ENCODE assay signal across 24 cellular contexts in genomic region chr14:37669242-37669641, GRCh38.
A peak's percentile ranks its signal among the peaks of the same experiment; 100 is the strongest.
DNase-seq lines count a peak whose midpoint lies in the region; ATAC-seq, FAIRE-seq and TF ChIP-seq lines count a peak whose summit lies in the region.
"Had no signal": no experiment of that assay in that cellular context is flagged by ENCODE, and none has a peak within 500 bp of the region (broad histone marks: within the 10 kb centered on the region; RNA-seq: fewer than 3 reads in every experiment).

No MANE protein-coding gene starts in this region.

- no peak overlapping the region for H3K27ac Mint-ChIP-seq in glutamatergic neuron (ENCODE audit: unreplicated experiment)
- no peak overlapping the region for H3K27ac Mint-ChIP-seq in activated CD4-positive, alpha-beta memory T cell treated with anti-CD3 and anti-CD28 coated beads, Interleukin-2, amount 10 ng/mL, durations not matched to agents 7 days and 5 days
- H3K27ac Mint-ChIP-seq: CD8-positive, alpha-beta memory T cell; T-helper 17 cell had no signal

- CTCF ChIA-PET in A549 (lab: Yijun Ruan, JAX), result no interaction called here
- CTCF ChIA-PET in activated CD4-positive, alpha-beta memory T cell treated with anti-CD3 and anti-CD28 coated beads, Interleukin-2, amount 10 ng/mL, durations not matched to agents 7 days and 5 days (lab: Charles Lee), result no interaction called here

- POLR2A ChIA-PET in A549 (lab: Yijun Ruan, JAX), result no interaction called here
- POLR2A ChIA-PET in activated CD4-positive, alpha-beta memory T cell treated with anti-CD3 and anti-CD28 coated beads, Interleukin-2, amount 10 ng/mL, durations not matched to agents 7 days and 5 days (lab: Charles Lee), result no interaction called here

- TF ChIP-seq EP300 in A549 (IDR thresholded peaks at IDR 0.05), result no peak

- ATAC-seq in A549, result peak; percentile 24 to 39; a peak in 1 of 6 replicates
- ATAC-seq: K562, T-helper 17 cell had no signal

- DNase-seq in A549 (ENCODE audit: low read depth in 1 of 2, low spot score in 1 of 2) (no peak), NCI-H69 (lab: John Stamatoyannopoulos, UW) (peak; percentile 16), glutamatergic neuron (peak; percentile 21), NCI-H345 treated with DMSO at 0.1 percent for 48 hours (lab: John Stamatoyannopoulos, UW; ENCODE audit: unreplicated experiment) (no peak), GM12892 (ENCODE audit: insufficient read length) (no peak)
- no peak for DNase-seq in activated CD4-positive, alpha-beta memory T cell treated with anti-CD3 and anti-CD28 coated beads, Interleukin-2, amount 10 ng/mL, durations not matched to agents 7 days and 5 days
- DNase-seq: AML-193; C1 segment of cervical spinal cord; Calu3; CD8-positive, alpha-beta memory T cell; DMS53; GF-D8; H7; MM.1S; NCI-H1105 treated with DMSO at 0.1 percent for 48 hours; NCI-H1694; NCI-H2081 treated with DMSO at 0.1 percent for 48 hours; NCI-H748 treated with DMSO at 0.1 percent for 48 hours; Peyer's patch; SW 1271; T-helper 17 cell had no signal

- H3K9me3 ChIP-seq in A549, result no peaks in the 10 kb centered on the region
- H3K9me3 ChIP-seq: Peyer's patch had no signal

- H3K36me3 Mint-ChIP-seq in glutamatergic neuron (ENCODE audit: unreplicated experiment), result no peaks in the 10 kb centered on the region
- no peaks in the 10 kb centered on the region for H3K36me3 Mint-ChIP-seq in activated CD4-positive, alpha-beta memory T cell treated with anti-CD3 and anti-CD28 coated beads, Interleukin-2, amount 10 ng/mL, durations not matched to agents 7 days and 5 days (ENCODE audit: low read depth)
- H3K36me3 Mint-ChIP-seq: CD8-positive, alpha-beta memory T cell had no signal

- no peak for TF ChIP-seq RAD21 in A549 (conservative IDR thresholded peaks at IDR 0.05 in 1 of 2, IDR thresholded peaks at IDR 0.05 in 1 of 2)

- H3K9me3 Mint-ChIP-seq in glutamatergic neuron (ENCODE audit: unreplicated experiment), result peaks cover 6% of the 10 kb centered on the region
- peaks cover 3% of the 10 kb centered on the region for H3K9me3 Mint-ChIP-seq in activated CD4-positive, alpha-beta memory T cell treated with anti-CD3 and anti-CD28 coated beads, Interleukin-2, amount 10 ng/mL, durations not matched to agents 7 days and 5 days

- FAIRE-seq in A549 (lab: Jason Lieb, UNC) (no peak), GM12892 (lab: Jason Lieb, UNC) (no peak)
- FAIRE-seq: K562 had no signal

- H3K4me1 Mint-ChIP-seq in glutamatergic neuron (ENCODE audit: low read depth, unreplicated experiment), result peaks cover 35% of the 10 kb centered on the region
- no peaks in the 10 kb centered on the region for H3K4me1 Mint-ChIP-seq in activated CD4-positive, alpha-beta memory T cell treated with anti-CD3 and anti-CD28 coated beads, Interleukin-2, amount 10 ng/mL, durations not matched to agents 7 days and 5 days
- H3K4me1 Mint-ChIP-seq: CD8-positive, alpha-beta memory T cell; T-helper 17 cell had no signal

- H3K4me1 ChIP-seq in A549, result peaks cover 6% of the 10 kb centered on the region; the same call in 1 of the 3 replicates
- H3K4me1 ChIP-seq: Peyer's patch had no signal

- peaks cover 2% of the 10 kb centered on the region for H3K27me3 Mint-ChIP-seq in glutamatergic neuron (ENCODE audit: unreplicated experiment)
- no peaks in the 10 kb centered on the region for H3K27me3 Mint-ChIP-seq in activated CD4-positive, alpha-beta memory T cell treated with anti-CD3 and anti-CD28 coated beads, Interleukin-2, amount 10 ng/mL, durations not matched to agents 7 days and 5 days
- H3K27me3 Mint-ChIP-seq: CD8-positive, alpha-beta memory T cell; T-helper 17 cell had no signal

- no peak overlapping the region for H3K27ac ChIP-seq in A549
- H3K27ac ChIP-seq: Peyer's patch, SK-N-MC had no signal

- no peak overlapping the region for H3K4me3 ChIP-seq in A549
- H3K4me3 ChIP-seq: K562, Peyer's patch, SK-N-MC had no signal

- H3K4me3 Mint-ChIP-seq in glutamatergic neuron (ENCODE audit: unreplicated experiment), result no peak overlapping the region
- no peak overlapping the region for H3K4me3 Mint-ChIP-seq in activated CD4-positive, alpha-beta memory T cell treated with anti-CD3 and anti-CD28 coated beads, Interleukin-2, amount 10 ng/mL, durations not matched to agents 7 days and 5 days
- H3K4me3 Mint-ChIP-seq: CD8-positive, alpha-beta memory T cell; T-helper 17 cell had no signal

- TF ChIP-seq CTCF in A549 (IDR thresholded peaks at IDR 0.05) (no peak), GM12873 (IDR thresholded peaks at IDR 0.05; ENCODE audit: insufficient read depth, low read depth, low read length, missing control alignments) (peak; percentile 1), glutamatergic neuron (IDR thresholded peaks at IDR 0.05; ENCODE audit: partially characterized antibody, unreplicated experiment) (peak; percentile 54)

- no peak overlapping the region for H3K4me2 ChIP-seq in A549

- no peak for TF ChIP-seq POLR2A in A549 (IDR thresholded peaks at IDR 0.05; ENCODE audit: low read length)
- no peak for TF ChIP-seq POLR2A in GM12892 (IDR thresholded peaks at IDR 0.05; ENCODE audit: low read depth, low read length)

- WGBS in A549 (ENCODE audit: missing lambda C conversion rate), result 50% methylated on average over 3 of the region's 3 CpGs

TF ChIP-seq in A549, 52 proteins besides CTCF, POLR2A, EP300 and RAD21:
- TF ChIP-seq ZC3H11A (IDR thresholded peaks at IDR 0.05), result no peak
- no peak for TF ChIP-seq RARB (CRISPR knock-in tag; IDR thresholded peaks at IDR 0.05)
- no peak for TF ChIP-seq E2F6 (IDR thresholded peaks at IDR 0.05; ENCODE audit: borderline replicate concordance, low read depth)
- TF ChIP-seq RFX5 (IDR thresholded peaks at IDR 0.05), result no peak
- TF ChIP-seq RNF2 (IDR thresholded peaks at IDR 0.05; ENCODE audit: borderline replicate concordance, low read depth), result no peak

Comparison
In these comparisons a context has a peak if more than half of its experiments do, and no peak if none do; other contexts are left out.
1. DNase-seq: peak in NCI-H69 (single experiment) and glutamatergic neuron (single experiment); none in A549 (0 of 2), activated CD4-positive, alpha-beta memory T cell treated with anti-CD3 and anti-CD28 coated beads, Interleukin-2, amount 10 ng/mL, durations not matched to agents 7 days and 5 days (single experiment), NCI-H345 treated with DMSO at 0.1 percent for 48 hours (single experiment) and GM12892 (single experiment).